In genomic region chr1:153567621-153568366, GRCh38 we compare ENCODE assay signal across 8 cellular contexts. TPM values are rescaled to one million over a fixed set of nuclear protein-coding genes. Genes with fewer than 3 reads are reported as not detected.
A peak's percentile ranks its signal among the peaks of the same experiment; 100 is the strongest.
DNase-seq lines count a peak whose midpoint lies in the region; ATAC-seq and TF ChIP-seq lines count a peak whose summit lies in the region.

No MANE protein-coding gene starts in this region.

- no peak for TF ChIP-seq CTCF in BE2C (IDR thresholded peaks at IDR 0.05; ENCODE audit: low read depth, low read length)
- no peak for TF ChIP-seq CTCF in Loucy (conservative IDR thresholded peaks at IDR 0.05; ENCODE audit: low read length)
- no peak for TF ChIP-seq CTCF in suprapubic skin (IDR thresholded peaks at IDR 0.05)

- H3K27me3 ChIP-seq in BE2C (no peaks in the 10 kb centered on the region), Loucy (ENCODE audit: insufficient read depth, low read length, poor library complexity, severe bottlenecking) (no peaks in the 10 kb centered on the region), suprapubic skin (no peaks in the 10 kb centered on the region)

- H3K9me3 ChIP-seq in BE2C (no peaks in the 10 kb centered on the region), Loucy (ENCODE audit: insufficient read depth, low read depth, low read length) (no peaks in the 10 kb centered on the region), suprapubic skin (no peaks in the 10 kb centered on the region)

- WGBS in suprapubic skin = 43% methylated on average over 20 of the region's 22 CpGs

- peak overlapping the region; percentile 42 for H3K9ac ChIP-seq in Loucy (ENCODE audit: low read depth, low read length, poor library complexity, severe bottlenecking)

- no peak for TF ChIP-seq EP300 in suprapubic skin (IDR thresholded peaks at IDR 0.05)

- H4K20me1 ChIP-seq in Loucy (ENCODE audit: insufficient read depth, low read length, poor library complexity, severe bottlenecking) = no peaks in the 10 kb centered on the region

- peak overlapping the region; percentile 60 for H3K4me2 ChIP-seq in Loucy (ENCODE audit: low read depth, low read length, poor library complexity, severe bottlenecking)

- H3K36me3 Mint-ChIP-seq in activated naive CD8-positive, alpha-beta T cell treated with anti-CD3 and anti-CD28 coated beads, Interleukin-2, amount 10 ng/mL, durations not matched to agents 7 days and 5 days = no peaks in the 10 kb centered on the region

- H3K9me3 Mint-ChIP-seq in activated naive CD8-positive, alpha-beta T cell treated with anti-CD3 and anti-CD28 coated beads, Interleukin-2, amount 10 ng/mL, durations not matched to agents 7 days and 5 days = no peaks in the 10 kb centered on the region

- H3K79me2 ChIP-seq in Loucy (ENCODE audit: insufficient read depth, low read length) = no peaks in the 10 kb centered on the region

- peak overlapping the region; percentile 89 for H2AFZ ChIP-seq in Loucy (ENCODE audit: low read length)

- H3K36me3 ChIP-seq in BE2C (no peaks in the 10 kb centered on the region), Loucy (ENCODE audit: insufficient read depth, low read length) (no peaks in the 10 kb centered on the region), suprapubic skin (no peaks in the 10 kb centered on the region)

- H3K4me1 ChIP-seq in BE2C (peaks cover 34% of the 10 kb centered on the region), Loucy (ENCODE audit: insufficient read depth, low read length, poor library complexity, severe bottlenecking) (peaks cover 35% of the 10 kb centered on the region), suprapubic skin (peaks cover 65% of the 10 kb centered on the region)

- TF ChIP-seq POLR2A in suprapubic skin (IDR thresholded peaks at IDR 0.05) = no peak

- H3K27me3 Mint-ChIP-seq in activated naive CD8-positive, alpha-beta T cell treated with anti-CD3 and anti-CD28 coated beads, Interleukin-2, amount 10 ng/mL, durations not matched to agents 7 days and 5 days = peaks cover 10% of the 10 kb centered on the region

- H3F3A ChIP-seq in Loucy (ENCODE audit: low read depth) = no peaks in the 10 kb centered on the region

- peak; percentile 62 for DNase-seq in BE2C
- no peak for DNase-seq in activated naive CD8-positive, alpha-beta T cell treated with anti-CD3 and anti-CD28 coated beads, Interleukin-2, amount 10 ng/mL, durations not matched to agents 7 days and 5 days
- DNase-seq in lung microvascular endothelial cell (ENCODE audit: low read depth in 2 of 2) = peak; percentile 28 to 74
- no peak for DNase-seq in suprapubic skin (ENCODE audit: low spot score in 2 of 2)
- no peak for DNase-seq in NCI-H2107 treated with DMSO at 0.1 percent for 48 hours (lab: John Stamatoyannopoulos, UW; ENCODE audit: unreplicated experiment)

- peak overlapping the region; percentile 99 for H3K27ac ChIP-seq in suprapubic skin

- POLR2A ChIA-PET in activated naive CD8-positive, alpha-beta T cell treated with anti-CD3 and anti-CD28 coated beads, Interleukin-2, amount 10 ng/mL, durations not matched to agents 7 days and 5 days (lab: Charles Lee) = interaction anchor here (0.9 to 3.9 kb wide), 3 partner anchors 23 to 66 kb away, joined by 3 to 45 read pairs (median 7); partner anchors contain the start of genes CHTOP, S100A4 and S100A6

- H3K4me3 ChIP-seq in BE2C (ENCODE audit: low read depth, low read length) (peak overlapping the region; percentile 51), Loucy (ENCODE audit: low read length, poor library complexity, severe bottlenecking) (no peak overlapping the region), suprapubic skin (peak overlapping the region; percentile 37)

- H3K4me1 Mint-ChIP-seq in activated naive CD8-positive, alpha-beta T cell treated with anti-CD3 and anti-CD28 coated beads, Interleukin-2, amount 10 ng/mL, durations not matched to agents 7 days and 5 days = peaks cover 35% of the 10 kb centered on the region

- H3K27ac Mint-ChIP-seq in activated naive CD8-positive, alpha-beta T cell treated with anti-CD3 and anti-CD28 coated beads, Interleukin-2, amount 10 ng/mL, durations not matched to agents 7 days and 5 days = peak overlapping the region; percentile 50

- no peak for ATAC-seq in activated naive CD8-positive, alpha-beta T cell treated with anti-CD3 and anti-CD28 coated beads, Interleukin-2, amount 10 ng/mL, durations not matched to agents 7 days and 5 days (ENCODE audit: low read depth)
- ATAC-seq in HG02759 (IDR thresholded peaks at IDR 0.05; ENCODE audit: unreplicated experiment) = no peak
- no peak for ATAC-seq in HG02610 (IDR thresholded peaks at IDR 0.05; ENCODE audit: unreplicated experiment)

- H3K4me3 Mint-ChIP-seq in activated naive CD8-positive, alpha-beta T cell treated with anti-CD3 and anti-CD28 coated beads, Interleukin-2, amount 10 ng/mL, durations not matched to agents 7 days and 5 days = no peak overlapping the region

- no peaks in the 10 kb centered on the region for H3K9me2 ChIP-seq in Loucy (replicated peaks; ENCODE audit: low read depth, low read length)

RNA-seq across cellular contexts. Expression of gene S100A2, which starts 2.1 kb away (rescaled TPM):
- 5.6 TPM for polyA plus RNA-seq in BE2C (2012; ENCODE audit: insufficient read depth, insufficient read length, low read depth)
- total RNA-seq in activated naive CD8-positive, alpha-beta T cell treated with anti-CD3 and anti-CD28 coated beads, Interleukin-2, amount 10 ng/mL, durations not matched to agents 7 days and 5 days = not detected
- 0.79 and 1.7 TPM in 2 replicates for total RNA-seq in lung microvascular endothelial cell
- total RNA-seq in suprapubic skin = 100 to 1,000 TPM; 127 to 519 (median 267) TPM

RNA-seq across cellular contexts. Expression of gene S100A3, which starts 18.7 kb away (rescaled TPM):
- polyA plus RNA-seq in BE2C (2012; ENCODE audit: insufficient read depth, insufficient read length, low read depth) = 0.69 TPM
- not detected for total RNA-seq in activated naive CD8-positive, alpha-beta T cell treated with anti-CD3 and anti-CD28 coated beads, Interleukin-2, amount 10 ng/mL, durations not matched to agents 7 days and 5 days
- total RNA-seq in lung microvascular endothelial cell (0.20 and 2.8 TPM in 2 replicates), suprapubic skin (100 to 1,000 TPM in 1 of 4 donors, 10 to 100 TPM in 2, not detected in 1; 42.6 to 342 (median 88.0) TPM)

RNA-seq across cellular contexts. Expression of gene S100A4, which starts 22.2 kb away (rescaled TPM):
- 109 TPM for polyA plus RNA-seq in BE2C (2012; ENCODE audit: insufficient read depth, insufficient read length, low read depth)
- total RNA-seq in activated naive CD8-positive, alpha-beta T cell treated with anti-CD3 and anti-CD28 coated beads, Interleukin-2, amount 10 ng/mL, durations not matched to agents 7 days and 5 days = 100 to 1,000 TPM; 385 to 394 TPM
- 0.60 and 5.4 TPM in 2 replicates for total RNA-seq in lung microvascular endothelial cell
- 100 to 1,000 TPM in 3 of 4 donors, 10 to 100 TPM in 1; 89.3 to 229 (median 175) TPM for total RNA-seq in suprapubic skin

RNA-seq across cellular contexts. Expression of gene S100A5, which starts 27.1 kb away (rescaled TPM):
- not detected for polyA plus RNA-seq in BE2C (2012; ENCODE audit: insufficient read depth, insufficient read length, low read depth)
- total RNA-seq in activated naive CD8-positive, alpha-beta T cell treated with anti-CD3 and anti-CD28 coated beads, Interleukin-2, amount 10 ng/mL, durations not matched to agents 7 days and 5 days = 1 to 10 TPM; 2.2 to 2.7 TPM
- not detected in 2 replicates for total RNA-seq in lung microvascular endothelial cell
- total RNA-seq in suprapubic skin = not detected

RNA-seq across cellular contexts. Expression of gene S100A6, which starts 32.0 kb away (rescaled TPM):
- polyA plus RNA-seq in BE2C (2012; ENCODE audit: insufficient read depth, insufficient read length, low read depth) = 998 TPM
- 100 to 1,000 TPM; 365 to 373 TPM for total RNA-seq in activated naive CD8-positive, alpha-beta T cell treated with anti-CD3 and anti-CD28 coated beads, Interleukin-2, amount 10 ng/mL, durations not matched to agents 7 days and 5 days
- 524 and 1,217 TPM in 2 replicates for total RNA-seq in lung microvascular endothelial cell
- 100 to 1,000 TPM; 135 to 264 (median 241) TPM for total RNA-seq in suprapubic skin

Comparison
In these comparisons a context has a peak if more than half of its experiments do, and no peak if none do; other contexts are left out.
1. DNase-seq: peak in BE2C (single experiment) and lung microvascular endothelial cell (2 of 2); none in activated naive CD8-positive, alpha-beta T cell treated with anti-CD3 and anti-CD28 coated beads, Interleukin-2, amount 10 ng/mL, durations not matched to agents 7 days and 5 days (single experiment), suprapubic skin (0 of 2) and NCI-H2107 treated with DMSO at 0.1 percent for 48 hours (single experiment).
2. RNA of gene S100A2, which starts 2.1 kb away (total RNA-seq): 127 to 519 TPM in suprapubic skin; 0.79 to 1.7 TPM in lung microvascular endothelial cell and not detected in activated naive CD8-positive, alpha-beta T cell treated with anti-CD3 and anti-CD28 coated beads, Interleukin-2, amount 10 ng/mL, durations not matched to agents 7 days and 5 days; every median in the first group is over 10 times any median in the second.
3. RNA of gene S100A4, which starts 22.2 kb away (total RNA-seq): 385 to 394 TPM in activated naive CD8-positive, alpha-beta T cell treated with anti-CD3 and anti-CD28 coated beads, Interleukin-2, amount 10 ng/mL, durations not matched to agents 7 days and 5 days and 89.3 to 229 TPM in suprapubic skin; 0.60 to 5.4 TPM in lung microvascular endothelial cell; every median in the first group is over 10 times any median in the second.